In the genomic region with DNA sequence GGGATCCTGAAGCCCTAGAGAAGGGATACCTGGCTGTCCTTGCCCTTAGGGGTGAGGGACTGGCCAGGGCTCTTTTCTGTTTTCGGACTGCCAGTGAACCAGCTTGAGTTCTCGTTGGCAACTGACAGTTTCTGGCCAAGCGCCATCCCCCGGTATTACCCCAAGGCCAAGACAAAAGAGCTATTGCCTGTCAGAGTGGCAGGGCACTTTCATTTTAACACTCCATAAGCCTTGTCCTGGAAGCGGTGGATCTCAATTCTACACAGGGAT, we compare ENCODE assay signal across 13 cellular contexts. TPM values are rescaled to one million over a fixed set of nuclear protein-coding genes. Genes with fewer than 3 reads are reported as not detected.
DNase-seq lines count a peak whose midpoint lies in the region; ATAC-seq and TF ChIP-seq lines count a peak whose summit lies in the region.
"Had no signal": no experiment of that assay in that cellular context is flagged by ENCODE, and none has a peak within 500 bp of the region (broad histone marks: within the 10 kb centered on the region; RNA-seq: fewer than 3 reads in every experiment).

No MANE protein-coding gene starts in this region.

- H3K4me1 Mint-ChIP-seq in immature natural killer cell, result peaks cover 21 to 22% of the 10 kb centered on the region in 2 donors

- TF ChIP-seq CTCF in GM13977 (IDR thresholded peaks at IDR 0.05; ENCODE audit: extremely low read depth, insufficient read depth, missing control alignments), result no peak
- no peak for TF ChIP-seq CTCF in WERI-Rb-1 (IDR thresholded peaks at IDR 0.05; ENCODE audit: low read depth, low read length)

- in situ Hi-C loops in GM13977 (cut with MboI; ENCODE audit: low pct_unique_long_range_greater_than_20kb, low sequenced_read_pairs, unreplicated experiment), result no loop called here

- H3K27ac ChIP-seq in BLaER1, result peak overlapping the region; percentile 96
- peak overlapping the region; percentile 67; the same call in 1 of the 2 replicates for H3K27ac ChIP-seq in WERI-Rb-1
- H3K27ac ChIP-seq: esophagus squamous epithelium had no signal

- H3K4me2 ChIP-seq in BLaER1, result peak overlapping the region; percentile 99

- H3K27ac Mint-ChIP-seq in immature natural killer cell, result no peak overlapping the region

- DNase-seq in GM13977 (ENCODE audit: low spot score) (peak; percentile 28), WERI-Rb-1 (no peak), immature natural killer cell (no peak), islet precursor cell (no peak)
- no peak for DNase-seq in stimulated activated CD4-positive, alpha-beta T cell treated with anti-CD3 and anti-CD28 coated beads, Interleukin-1b, Interleukin-23, amount 100 ng/mL, for 48 hours
- DNase-seq in activated CD8-positive, alpha-beta memory T cell treated with anti-CD3 and anti-CD28 coated beads, Interleukin-2, amount 50 U/mL, for 4 hours, result no peak
- DNase-seq: Caco-2, esophagus squamous epithelium, NCI-H1436 treated with DMSO at 0.1 percent for 48 hours, right cardiac atrium had no signal

- H3K9me3 ChIP-seq in BLaER1 (no peaks in the 10 kb centered on the region), WERI-Rb-1 (ENCODE audit: severe bottlenecking) (no peaks in the 10 kb centered on the region)
- H3K9me3 ChIP-seq: Caco-2, esophagus squamous epithelium had no signal

- ATAC-seq in HG03045 (IDR thresholded peaks at IDR 0.05; ENCODE audit: unreplicated experiment), result no peak
- ATAC-seq: left lobe of liver, right cardiac atrium had no signal

- H3K9ac ChIP-seq in BLaER1, result peak overlapping the region; percentile 95

- H3K9me3 Mint-ChIP-seq in immature natural killer cell, result peaks cover 0 to 2% (median 0%) of the 10 kb centered on the region in 6 donors

- peak overlapping the region; percentile 76 to 88 (median 84) for H3K4me3 Mint-ChIP-seq in immature natural killer cell

- peaks cover 24% of the 10 kb centered on the region for H4K20me1 ChIP-seq in BLaER1

- H3K27me3 Mint-ChIP-seq in immature natural killer cell (ENCODE audit: low read depth in 3 of 3), result peaks cover 29 to 32% (median 29%) of the 10 kb centered on the region in 3 donors

- H3K36me3 ChIP-seq in BLaER1 (peaks cover 25% of the 10 kb centered on the region), WERI-Rb-1 (peaks cover 24% of the 10 kb centered on the region)
- H3K36me3 ChIP-seq: esophagus squamous epithelium had no signal

- H3K4me3 ChIP-seq in BLaER1 (peak overlapping the region; percentile 95), WERI-Rb-1 (ENCODE audit: low read depth, low read length) (peak overlapping the region; percentile 59)

- peaks cover 28% of the 10 kb centered on the region for H3K27me3 ChIP-seq in BLaER1
- no peaks in the 10 kb centered on the region for H3K27me3 ChIP-seq in WERI-Rb-1 (ENCODE audit: insufficient read depth, low read depth, severe bottlenecking)

- peaks cover 38% of the 10 kb centered on the region for H3K4me1 ChIP-seq in BLaER1

- H3K36me3 Mint-ChIP-seq in immature natural killer cell, result peaks cover 0 to 8% (median 0%) of the 10 kb centered on the region in 3 donors

RNA-seq across cellular contexts. Expression of gene CPXM1, which starts 1.0 kb away (rescaled TPM):
- 1 to 10 TPM in 1 of 3 donors, under 1 TPM in 1, not detected in 1; 0.74 to 1.2 TPM for polyA plus RNA-seq in immature natural killer cell

RNA-seq across cellular contexts. Expression of gene C20orf141, which starts 13.4 kb away (rescaled TPM):
- not detected for polyA plus RNA-seq in immature natural killer cell
- polyA plus RNA-seq: right cardiac atrium had no signal

RNA-seq across cellular contexts. Expression of gene TMEM239, which starts 14.8 kb away (rescaled TPM):
- not detected for polyA plus RNA-seq in immature natural killer cell
- polyA plus RNA-seq: right cardiac atrium had no signal

RNA-seq across cellular contexts. Expression of gene PCED1A, which starts 39.1 kb away (rescaled TPM):
- 10 to 100 TPM; 21.9 to 24.1 (median 23.4) TPM for polyA plus RNA-seq in immature natural killer cell

RNA-seq across cellular contexts. Expression of gene VPS16, which starts 39.2 kb away (rescaled TPM):
- 10 to 100 TPM; 61.8 to 81.3 (median 76.5) TPM for polyA plus RNA-seq in immature natural killer cell
